9 cellular contexts compared by ENCODE assay signal in the genomic region with DNA sequence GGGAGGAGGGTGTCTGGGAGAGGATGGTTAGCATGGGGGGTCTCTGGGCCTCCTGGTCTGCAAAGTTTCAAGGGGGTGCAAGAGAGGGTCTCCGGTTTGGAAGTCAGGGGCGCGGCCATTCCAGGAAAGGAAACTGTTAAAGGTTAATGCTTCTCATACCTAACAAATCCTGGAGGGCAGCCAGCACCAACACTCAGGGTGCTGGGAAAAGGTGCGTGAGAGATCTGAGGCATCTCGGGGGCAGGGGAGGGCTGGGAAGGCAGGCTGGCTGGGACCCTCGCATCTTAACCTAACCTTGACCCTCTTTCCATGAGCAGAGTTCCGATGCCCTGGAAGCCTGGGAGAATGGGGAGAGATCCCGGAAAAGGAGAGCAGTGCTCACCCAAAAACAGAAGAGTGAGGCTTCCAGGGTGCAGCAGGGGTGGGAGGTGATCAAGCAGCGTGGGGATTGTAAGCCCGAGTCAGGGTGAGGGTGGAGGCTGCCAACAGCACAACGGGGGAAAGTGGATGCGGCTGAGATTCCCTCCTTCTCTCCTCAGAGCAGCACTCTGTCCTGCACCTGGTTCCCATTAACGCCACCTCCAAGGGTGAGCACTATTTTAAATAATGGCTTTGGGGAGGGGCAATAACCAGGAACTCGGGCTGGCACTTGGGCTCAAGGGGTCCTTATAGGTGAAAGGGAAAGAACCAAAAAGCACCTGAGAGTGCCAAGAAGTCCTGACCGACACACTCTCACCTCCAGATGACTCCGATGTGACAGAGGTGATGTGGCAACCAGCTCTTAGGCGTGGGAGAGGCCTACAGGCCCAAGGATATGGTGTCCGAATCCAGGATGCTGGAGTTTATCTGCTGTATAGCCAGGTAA. TPM values are rescaled to one million over a fixed set of nuclear protein-coding genes. Genes with fewer than 3 reads are reported as not detected.
DNase-seq lines count a peak whose midpoint lies in the region; ATAC-seq and TF ChIP-seq lines count a peak whose summit lies in the region.
"Had no signal": no experiment of that assay in that cellular context is flagged by ENCODE, and none has a peak within 500 bp of the region (broad histone marks: within the 10 kb centered on the region; RNA-seq: fewer than 3 reads in every experiment).

No MANE protein-coding gene starts in this region.

- H3K36me3 Mint-ChIP-seq in T-helper 2 cell treated with Interferon-gamma antibody and Interleukin-4, amounts not matched to agents 5 μg/mL and 100 μg/mL, for 36 hours (ENCODE audit: low read depth): peaks cover 33% of the 10 kb centered on the region
- peaks cover 7 to 8% of the 10 kb centered on the region in 2 donors for H3K36me3 Mint-ChIP-seq in activated naive CD4-positive, alpha-beta T cell treated with anti-CD3 and anti-CD28 coated beads, Interleukin-2, amount 50 U/mL, for 72 hours

- H3K36me3 ChIP-seq in left lung (peaks cover 0 to 23% of the 10 kb centered on the region in 2 donors), subcutaneous abdominal adipose tissue (ENCODE audit: control insufficient read depth in 5 of 5, insufficient read depth in 5 of 5, low read length in 5 of 5) (peaks cover 0 to 19% (median 5%) of the 10 kb centered on the region in 5 donors)

- peak overlapping the region in 4 of 5 donors; percentile 63 to 88 (median 81) for H3K9ac ChIP-seq in subcutaneous abdominal adipose tissue (ENCODE audit: low read length in 5 of 5)

- no peaks in the 10 kb centered on the region for H3K27me3 Mint-ChIP-seq in T-helper 2 cell treated with Interferon-gamma antibody and Interleukin-4, amounts not matched to agents 5 μg/mL and 100 μg/mL, for 36 hours (ENCODE audit: low read depth)

- no peak for DNase-seq in T-helper 2 cell treated with Interferon-gamma antibody and Interleukin-4, amounts not matched to agents 5 μg/mL and 100 μg/mL, for 36 hours (ENCODE audit: low spot score)
- no peak for DNase-seq in T-helper 2 cell
- no peak for DNase-seq in activated naive CD4-positive, alpha-beta T cell treated with anti-CD3 and anti-CD28 coated beads, Interleukin-2, amount 50 U/mL, for 72 hours (ENCODE audit: low spot score in 2 of 2)
- DNase-seq in left lung: peak in 1 of 2 donors; percentile 65
- DNase-seq in hepatic stellate cell (ENCODE audit: low spot score): no peak
- no peak for DNase-seq in superior temporal gyrus (ENCODE audit: extremely low spot score)
- DNase-seq: central memory CD4-positive, alpha-beta T cell had no signal

- H3K9me3 Mint-ChIP-seq in T-helper 2 cell treated with Interferon-gamma antibody and Interleukin-4, amounts not matched to agents 5 μg/mL and 100 μg/mL, for 36 hours: no peaks in the 10 kb centered on the region
- no peaks in the 10 kb centered on the region for H3K9me3 Mint-ChIP-seq in activated naive CD4-positive, alpha-beta T cell treated with anti-CD3 and anti-CD28 coated beads, Interleukin-2, amount 50 U/mL, for 72 hours

- no peak for ATAC-seq in activated naive CD4-positive, alpha-beta T cell treated with anti-CD3 and anti-CD28 coated beads, Interleukin-2, amount 50 U/mL, for 72 hours
- ATAC-seq in left lung (peak; percentile 10), GM18858 (IDR thresholded peaks at IDR 0.05; ENCODE audit: unreplicated experiment) (no peak)

- intact Hi-C loops in left lung (cut with DNase I): loop anchor here in 1 of 2 donors (5.0 kb wide), 2 partner anchors 47 to 202 kb away; partner anchors contain the start of gene TMEM95

- H3K27me3 ChIP-seq in left lung (no peaks in the 10 kb centered on the region), subcutaneous abdominal adipose tissue (ENCODE audit: control insufficient read depth in 5 of 5, insufficient read depth in 4 of 5, low read length in 5 of 5) (no peaks in the 10 kb centered on the region)

- H3K4me3 ChIP-seq in left lung (peak overlapping the region; percentile 36 to 82), subcutaneous abdominal adipose tissue (ENCODE audit: low read depth in 1 of 5, low read length in 5 of 5) (peak overlapping the region; percentile 55 to 79 (median 72))

- peaks cover 45% of the 10 kb centered on the region for H3K4me1 Mint-ChIP-seq in T-helper 2 cell treated with Interferon-gamma antibody and Interleukin-4, amounts not matched to agents 5 μg/mL and 100 μg/mL, for 36 hours (ENCODE audit: low read depth)

- H3K27ac ChIP-seq in left lung: peak overlapping the region; percentile 93 to 97
- peak overlapping the region; percentile 97 for H3K27ac ChIP-seq in subcutaneous abdominal adipose tissue (ENCODE audit: low read depth, low read length)

- H3K9me3 ChIP-seq in left lung: no peaks in the 10 kb centered on the region
- H3K9me3 ChIP-seq in subcutaneous abdominal adipose tissue (ENCODE audit: control insufficient read depth in 5 of 5, low read length in 5 of 5): no peaks in the 10 kb centered on the region

- H3K4me3 Mint-ChIP-seq in T-helper 2 cell treated with Interferon-gamma antibody and Interleukin-4, amounts not matched to agents 5 μg/mL and 100 μg/mL, for 36 hours: peak overlapping the region; percentile 85

- H3K27ac Mint-ChIP-seq in T-helper 2 cell treated with Interferon-gamma antibody and Interleukin-4, amounts not matched to agents 5 μg/mL and 100 μg/mL, for 36 hours: peak overlapping the region; percentile 92
- peak overlapping the region; percentile 53 to 89 for H3K27ac Mint-ChIP-seq in activated naive CD4-positive, alpha-beta T cell treated with anti-CD3 and anti-CD28 coated beads, Interleukin-2, amount 50 U/mL, for 72 hours

- H3K4me1 ChIP-seq in left lung: peaks cover 44 to 77% of the 10 kb centered on the region in 2 donors
- H3K4me1 ChIP-seq in subcutaneous abdominal adipose tissue (ENCODE audit: control insufficient read depth in 5 of 5, insufficient read depth in 5 of 5, low read length in 5 of 5): peaks cover 11 to 80% (median 68%) of the 10 kb centered on the region in 5 donors

- no peak for TF ChIP-seq CTCF in left lung (IDR thresholded peaks at IDR 0.05)

RNA-seq across cellular contexts. Expression of gene TNFSF13, which starts 1.0 kb away (rescaled TPM):
- 1 to 10 TPM; 4.6 to 6.0 TPM for total RNA-seq in activated naive CD4-positive, alpha-beta T cell treated with anti-CD3 and anti-CD28 coated beads, Interleukin-2, amount 50 U/mL, for 72 hours
- total RNA-seq in left lung: 10 to 100 TPM; 79.2 to 87.4 TPM

RNA-seq across cellular contexts. Expression of gene SENP3, which starts 2.2 kb away (rescaled TPM):
- 10 to 100 TPM; 42.9 to 46.3 TPM for total RNA-seq in activated naive CD4-positive, alpha-beta T cell treated with anti-CD3 and anti-CD28 coated beads, Interleukin-2, amount 50 U/mL, for 72 hours
- total RNA-seq in left lung: 10 to 100 TPM; 43.5 to 48.6 TPM

RNA-seq across cellular contexts. Expression of gene TNFSF12, which starts 10.7 kb away (rescaled TPM):
- 10 to 100 TPM; 16.4 to 18.9 TPM for total RNA-seq in activated naive CD4-positive, alpha-beta T cell treated with anti-CD3 and anti-CD28 coated beads, Interleukin-2, amount 50 U/mL, for 72 hours
- 10 to 100 TPM; 48.5 to 50.5 TPM for total RNA-seq in left lung

RNA-seq across cellular contexts. Expression of gene CD68, which starts 19.9 kb away (rescaled TPM):
- total RNA-seq in activated naive CD4-positive, alpha-beta T cell treated with anti-CD3 and anti-CD28 coated beads, Interleukin-2, amount 50 U/mL, for 72 hours: 10 to 100 TPM in 1 of 2 donors, 1 to 10 TPM in 1; 7.6 to 12.7 TPM
- 100 to 1,000 TPM; 305 to 427 TPM for total RNA-seq in left lung

RNA-seq across cellular contexts. Expression of gene MPDU1, which starts 24.1 kb away (rescaled TPM):
- 10 to 100 TPM; 52.1 to 60.6 TPM for total RNA-seq in activated naive CD4-positive, alpha-beta T cell treated with anti-CD3 and anti-CD28 coated beads, Interleukin-2, amount 50 U/mL, for 72 hours
- 10 to 100 TPM; 81.4 to 87.5 TPM for total RNA-seq in left lung

Comparison
In these comparisons a context has a peak if more than half of its experiments do, and no peak if none do; other contexts are left out.
1. RNA of gene TNFSF13, which starts 1.0 kb away (total RNA-seq): 79.2 to 87.4 TPM in left lung; 4.6 to 6.0 TPM in activated naive CD4-positive, alpha-beta T cell treated with anti-CD3 and anti-CD28 coated beads, Interleukin-2, amount 50 U/mL, for 72 hours; every median in the first group is over 10 times any median in the second.